ENCODE assay signal across 5 cellular contexts in genomic region chr7:4754433-4755010, GRCh38.
"Had no signal": no experiment of that assay in that cellular context is flagged by ENCODE, and none has a peak within 500 bp of the region (broad histone marks: within the 10 kb centered on the region; RNA-seq: fewer than 3 reads in every experiment).

No MANE protein-coding gene starts in this region.

- H3K27me3 ChIP-seq: ascending aorta, body of pancreas, MG63 had no signal

- H3K9me3 ChIP-seq: ascending aorta, body of pancreas, MG63 had no signal

- H3K27ac ChIP-seq: ascending aorta, body of pancreas had no signal

- DNase-seq: NCI-H1105 had no signal

- FAIRE-seq: bronchial epithelial cell had no signal

- H3K4me3 ChIP-seq: ascending aorta, body of pancreas, MG63 had no signal
